In the genomic region with DNA sequence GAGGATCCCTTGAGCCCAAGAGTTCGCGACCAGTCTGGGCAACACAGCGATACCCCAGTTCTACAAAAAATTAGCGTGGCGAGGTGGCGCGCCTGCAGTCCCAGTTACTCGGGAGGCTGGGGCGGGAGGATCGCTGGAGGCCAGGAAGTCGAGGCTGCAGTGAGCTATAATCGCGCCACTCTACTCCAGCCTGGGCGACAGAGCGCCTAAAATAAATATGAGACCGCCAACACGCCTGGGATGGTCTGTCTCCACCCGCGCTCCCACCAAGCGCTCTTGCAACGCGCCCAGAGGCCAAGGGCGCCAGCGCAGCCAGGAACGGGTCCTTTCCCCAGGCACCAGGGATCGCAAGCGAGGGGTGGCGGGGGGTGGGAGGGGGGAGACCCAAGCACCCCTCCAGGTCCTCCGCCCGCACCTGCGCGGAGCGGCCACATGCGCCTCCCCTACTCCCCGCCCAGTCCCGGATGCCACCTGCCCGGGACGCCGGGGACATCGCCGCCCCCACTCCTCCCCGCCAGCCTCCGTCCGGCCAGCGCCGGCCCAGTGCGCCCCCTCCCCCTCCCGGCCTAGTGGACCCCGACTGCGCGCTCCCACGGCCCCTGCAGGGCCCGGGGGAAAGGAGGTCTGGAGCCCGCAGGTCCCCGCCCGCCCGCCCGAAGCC, we compare ENCODE assay signal across 8 cellular contexts. TPM values are rescaled to one million over a fixed set of nuclear protein-coding genes. Genes with fewer than 3 reads are reported as not detected.
DNase-seq lines count a peak whose midpoint lies in the region; ATAC-seq and TF ChIP-seq lines count a peak whose summit lies in the region.

No MANE protein-coding gene starts in this region.

- H3K27me3 ChIP-seq in IMR-90 (ENCODE audit: control insufficient read depth, insufficient read depth, low read length) (peaks cover 5% of the 10 kb centered on the region; the same call in 1 of the 2 replicates), ovary (no peaks in the 10 kb centered on the region)

- peak overlapping the region; percentile 62 to 83 for H3K4me3 Mint-ChIP-seq in CD14-positive monocyte
- peak overlapping the region; percentile 63 for H3K4me3 Mint-ChIP-seq in activated CD8-positive, alpha-beta T cell treated with anti-CD3 and anti-CD28 coated beads, Interleukin-2, amount 10 ng/mL, durations not matched to agents 7 days and 5 days

- no TSS peak for BruUV-seq in IMR-90 (replicated peaks; lab: Mats Ljungman, UMichigan)

- intact Hi-C loops in CD14-positive monocyte (cut with micrococcal nuclease): no loop called here
- intact Hi-C loops in IMR-90 (cut with micrococcal nuclease): no loop called here
- intact Hi-C loops in ovary (cut with DNase I): no loop called here

- H2AK5ac ChIP-seq in IMR-90 (ENCODE audit: low read depth, low read length): peak overlapping the region; percentile 3; the same call in 1 of the 2 replicates

- peaks cover 4% of the 10 kb centered on the region for H3K4me1 Mint-ChIP-seq in CD14-positive monocyte
- peaks cover 9% of the 10 kb centered on the region for H3K4me1 Mint-ChIP-seq in activated CD8-positive, alpha-beta T cell treated with anti-CD3 and anti-CD28 coated beads, Interleukin-2, amount 10 ng/mL, durations not matched to agents 7 days and 5 days (ENCODE audit: low read depth)

- WGBS in IMR-90 (ENCODE audit: extremely low coverage in 2 of 2, insufficient read length in 1 of 2), 2 experiments: 3% methylated on average over 17 of the region's 58 CpGs; no CpG with 5 or more reads in 1 of the 2 experiments
- WGBS in ovary, 3 donors: 2 to 4% (median 2%) methylated on average over 28 to 56 of the region's 58 CpGs

- no peak overlapping the region for H3K9ac ChIP-seq in IMR-90 (ENCODE audit: low read depth, low read length)

- no peak for TF ChIP-seq EP300 in ovary (IDR thresholded peaks at IDR 0.05)

- peaks cover 0 to 6% of the 10 kb centered on the region in 2 experiments; a peak in 1 of 4 replicates for H3K79me1 ChIP-seq in IMR-90 (ENCODE audit: low read depth in 1 of 2, low read length in 2 of 2)

- H3K27ac Mint-ChIP-seq in CD14-positive monocyte: no peak overlapping the region
- no peak overlapping the region for H3K27ac Mint-ChIP-seq in activated CD8-positive, alpha-beta T cell treated with anti-CD3 and anti-CD28 coated beads, Interleukin-2, amount 10 ng/mL, durations not matched to agents 7 days and 5 days

- H4K8ac ChIP-seq in IMR-90 (ENCODE audit: low read depth in 2 of 2, low read length in 2 of 2): no peak overlapping the region

- H2BK5ac ChIP-seq in IMR-90 (ENCODE audit: low read depth, low read length, poor library complexity, severe bottlenecking): no peak overlapping the region

- H3K4me3 ChIP-seq in IMR-90 (ENCODE audit: insufficient read depth, low read depth, low read length) (peak overlapping the region; percentile 48), fibroblast of the aortic adventitia (ENCODE audit: low read depth, low read length) (peak overlapping the region; percentile 73), ovary (peak overlapping the region; percentile 64)

- TF ChIP-seq RAD21 in IMR-90 (IDR thresholded peaks at IDR 0.05; ENCODE audit: low read length): no peak

- no peaks in the 10 kb centered on the region for H3K36me3 Mint-ChIP-seq in CD14-positive monocyte
- H3K36me3 Mint-ChIP-seq in activated CD8-positive, alpha-beta T cell treated with anti-CD3 and anti-CD28 coated beads, Interleukin-2, amount 10 ng/mL, durations not matched to agents 7 days and 5 days (ENCODE audit: low read depth): no peaks in the 10 kb centered on the region

- peak overlapping the region; percentile 66 for H3K23ac ChIP-seq in IMR-90 (ENCODE audit: low read depth, low read length)

- H4K20me1 ChIP-seq in IMR-90 (ENCODE audit: insufficient read depth, low read length): peaks cover 4% of the 10 kb centered on the region; the same call in 1 of the 2 replicates

- DNase-seq in CD14-positive monocyte (ENCODE audit: low spot score) (no peak), IMR-90 (no peak), fibroblast of the aortic adventitia (ENCODE audit: low read depth) (peak; percentile 10), ovary (peak in 4 of 5 donors; percentile 26 to 46 (median 38)), middle frontal gyrus (ENCODE audit: extremely low spot score, low spot score) (no peak), cortex of kidney (lab: John Stamatoyannopoulos, UW) (no peak)
- DNase-seq in activated CD8-positive, alpha-beta T cell treated with anti-CD3 and anti-CD28 coated beads, Interleukin-2, amount 10 ng/mL, durations not matched to agents 7 days and 5 days: peak; percentile 44

- H3K4me2 ChIP-seq in IMR-90 (ENCODE audit: low read depth, low read length): peak overlapping the region; percentile 89

- CTCF ChIA-PET in IMR-90 (lab: Yijun Ruan, JAX): no interaction called here
- CTCF ChIA-PET in activated CD8-positive, alpha-beta T cell treated with anti-CD3 and anti-CD28 coated beads, Interleukin-2, amount 10 ng/mL, durations not matched to agents 7 days and 5 days (lab: Charles Lee): no interaction called here

- H3K9me3 ChIP-seq in IMR-90 (ENCODE audit: control insufficient read depth, insufficient read depth, low read length): no peaks in the 10 kb centered on the region
- H3K9me3 ChIP-seq in ovary: no peaks in the 10 kb centered on the region

- H3K4me1 ChIP-seq in IMR-90 (ENCODE audit: control insufficient read depth, insufficient read depth, low read length) (no peaks in the 10 kb centered on the region), ovary (ENCODE audit: insufficient read depth) (no peaks in the 10 kb centered on the region)

- no peak overlapping the region for H3K56ac ChIP-seq in IMR-90 (ENCODE audit: extremely low read depth, insufficient read depth, low read length)

- no peak overlapping the region for H3K14ac ChIP-seq in IMR-90 (replicated peaks; ENCODE audit: low read depth, low read length)

- H3K27me3 Mint-ChIP-seq in CD14-positive monocyte (ENCODE audit: low read depth in 3 of 3): peaks cover 35 to 68% (median 61%) of the 10 kb centered on the region in 3 donors
- H3K27me3 Mint-ChIP-seq in activated CD8-positive, alpha-beta T cell treated with anti-CD3 and anti-CD28 coated beads, Interleukin-2, amount 10 ng/mL, durations not matched to agents 7 days and 5 days (ENCODE audit: low read depth): peaks cover 24% of the 10 kb centered on the region

- peak; percentile 36 for ATAC-seq in GM19397 (IDR thresholded peaks at IDR 0.05; ENCODE audit: unreplicated experiment)
- ATAC-seq in IMR-90 (ENCODE audit: low read depth): peak; percentile 64
- peak; percentile 79 for ATAC-seq in activated CD8-positive, alpha-beta T cell treated with anti-CD3 and anti-CD28 coated beads, Interleukin-2, amount 10 ng/mL, durations not matched to agents 7 days and 5 days

- H2BK15ac ChIP-seq in IMR-90 (ENCODE audit: low read depth, low read length): no peak overlapping the region

- peaks cover 0 to 11% (median 6%) of the 10 kb centered on the region in 7 donors for H3K9me3 Mint-ChIP-seq in CD14-positive monocyte
- H3K9me3 Mint-ChIP-seq in activated CD8-positive, alpha-beta T cell treated with anti-CD3 and anti-CD28 coated beads, Interleukin-2, amount 10 ng/mL, durations not matched to agents 7 days and 5 days (ENCODE audit: insufficient read depth): no peaks in the 10 kb centered on the region

- no peak overlapping the region for H3K4ac ChIP-seq in IMR-90 (ENCODE audit: low read depth, low read length)

- TF ChIP-seq POLR2A in IMR-90 (IDR thresholded peaks at IDR 0.05; ENCODE audit: low read depth, low read length): no peak
- no peak for TF ChIP-seq POLR2A in ovary (IDR thresholded peaks at IDR 0.05)

- H2AK9ac ChIP-seq in IMR-90 (replicated peaks; ENCODE audit: low read depth, low read length, poor library complexity): peak overlapping the region; percentile 71

- no peak overlapping the region for H3K18ac ChIP-seq in IMR-90 (ENCODE audit: low read depth, low read length)

- in situ Hi-C loops in IMR-90 (cut with MboI; ENCODE audit: low sequenced_read_pairs): no loop called here

- H2BK20ac ChIP-seq in IMR-90 (ENCODE audit: low read depth, low read length): no peak overlapping the region

- TF ChIP-seq CTCF in CD14-positive monocyte (IDR thresholded peaks at IDR 0.05) (no peak), IMR-90 (conservative IDR thresholded peaks at IDR 0.05; ENCODE audit: low read depth, low read length) (no peak), fibroblast of the aortic adventitia (IDR thresholded peaks at IDR 0.05; ENCODE audit: insufficient read depth, low read length) (peak; percentile 16), ovary (IDR thresholded peaks at IDR 0.05) (no peak)

- H4K5ac ChIP-seq in IMR-90 (ENCODE audit: low read depth, low read length): no peak overlapping the region

- H3K27ac ChIP-seq in IMR-90 (ENCODE audit: insufficient read depth, low read length): no peak overlapping the region
- no peak overlapping the region for H3K27ac ChIP-seq in ovary

- no peaks in the 10 kb centered on the region for H3K9me1 ChIP-seq in IMR-90 (ENCODE audit: insufficient read depth, low read length)

- dilution Hi-C loops in IMR-90 (cut with HindIII; ENCODE audit: low sequenced_read_pairs, unreplicated experiment): no loop called here

- no peak overlapping the region for H2BK120ac ChIP-seq in IMR-90 (ENCODE audit: low read depth, low read length)

- H3K36me3 ChIP-seq in IMR-90 (ENCODE audit: control insufficient read depth, insufficient read depth, low read length) (no peaks in the 10 kb centered on the region), ovary (no peaks in the 10 kb centered on the region)

- H2AFZ ChIP-seq in IMR-90 (replicated peaks; ENCODE audit: low read length, poor library complexity): peak overlapping the region; percentile 83

- no peak overlapping the region for H4K91ac ChIP-seq in IMR-90 (ENCODE audit: insufficient read depth, low read depth, low read length)

- POLR2A ChIA-PET in IMR-90 (lab: Charles Lee; ENCODE audit: unreplicated experiment): no interaction called here
- POLR2A ChIA-PET in activated CD8-positive, alpha-beta T cell treated with anti-CD3 and anti-CD28 coated beads, Interleukin-2, amount 10 ng/mL, durations not matched to agents 7 days and 5 days (lab: Charles Lee): no interaction called here

RNA-seq across cellular contexts. Expression of a gene that starts 0.4 kb away (rescaled TPM):
- under 1 TPM; 0.16 to 0.51 TPM for polyA plus RNA-seq in CD14-positive monocyte
- total RNA-seq in IMR-90 (2012; rRNA removed): 2.2 and 2.3 TPM in 2 replicates
- 3.1 and 4.0 TPM in 2 replicates for polyA plus RNA-seq in IMR-90 (2012; rRNA removed)
- polyA plus RNA-seq in IMR-90 (2012; cell fraction: cytosol; rRNA removed): 2.3 and 2.6 TPM in 2 replicates
- 2.0 and 5.9 TPM in 2 replicates for polyA plus RNA-seq in IMR-90 (2012; cell fraction: nucleus; rRNA removed; ENCODE audit: low replicate concordance)
- 1 to 10 TPM; 2.5 to 3.0 TPM for total RNA-seq in activated CD8-positive, alpha-beta T cell treated with anti-CD3 and anti-CD28 coated beads, Interleukin-2, amount 10 ng/mL, durations not matched to agents 7 days and 5 days
- total RNA-seq in fibroblast of the aortic adventitia (ENCODE audit: low replicate concordance): 0.90 and 2.3 TPM in 2 replicates
- 10 to 100 TPM in 1 of 7 donors, 1 to 10 TPM in 6; 1.3 to 47.9 (median 3.9) TPM for total RNA-seq in ovary
- polyA plus RNA-seq in ovary: 1 to 10 TPM; 1.7 to 2.6 TPM

RNA-seq across cellular contexts. Expression of a gene that starts 16.7 kb away (rescaled TPM):
- polyA plus RNA-seq in CD14-positive monocyte (1 to 10 TPM; 1.4 to 4.0 TPM), IMR-90 (2012; rRNA removed) (5.1 and 6.6 TPM in 2 replicates), ovary (10 to 100 TPM in 1 of 2 donors, 1 to 10 TPM in 1; 6.8 to 10.9 TPM)
- total RNA-seq in IMR-90 (2012; rRNA removed) (7.5 and 8.3 TPM in 2 replicates), fibroblast of the aortic adventitia (ENCODE audit: low replicate concordance) (7.8 and 19.2 TPM in 2 replicates), ovary (10 to 100 TPM in 4 of 7 donors, 1 to 10 TPM in 3; 4.4 to 11.5 (median 10.5) TPM)
- 1.8 and 2.0 TPM in 2 replicates for polyA plus RNA-seq in IMR-90 (2012; cell fraction: cytosol; rRNA removed)
- polyA plus RNA-seq in IMR-90 (2012; cell fraction: nucleus; rRNA removed; ENCODE audit: low replicate concordance): 5.0 and 12.0 TPM in 2 replicates
- 10 to 100 TPM; 12.7 to 13.6 TPM for total RNA-seq in activated CD8-positive, alpha-beta T cell treated with anti-CD3 and anti-CD28 coated beads, Interleukin-2, amount 10 ng/mL, durations not matched to agents 7 days and 5 days

Comparison
In these comparisons a context has a peak if more than half of its experiments do, and no peak if none do; other contexts are left out.
1. DNase-seq: peak in activated CD8-positive, alpha-beta T cell treated with anti-CD3 and anti-CD28 coated beads, Interleukin-2, amount 10 ng/mL, durations not matched to agents 7 days and 5 days (single experiment), fibroblast of the aortic adventitia (single experiment) and ovary (4 of 5); none in CD14-positive monocyte (single experiment), IMR-90 (single experiment), middle frontal gyrus (single experiment) and cortex of kidney (single experiment).
2. Peak in every context shown above with its lines, with median percentiles within 50 percentile points of each other: ATAC-seq and H3K4me3 ChIP-seq.